ENCODE assay signal across 1 cellular context in the genomic region with DNA sequence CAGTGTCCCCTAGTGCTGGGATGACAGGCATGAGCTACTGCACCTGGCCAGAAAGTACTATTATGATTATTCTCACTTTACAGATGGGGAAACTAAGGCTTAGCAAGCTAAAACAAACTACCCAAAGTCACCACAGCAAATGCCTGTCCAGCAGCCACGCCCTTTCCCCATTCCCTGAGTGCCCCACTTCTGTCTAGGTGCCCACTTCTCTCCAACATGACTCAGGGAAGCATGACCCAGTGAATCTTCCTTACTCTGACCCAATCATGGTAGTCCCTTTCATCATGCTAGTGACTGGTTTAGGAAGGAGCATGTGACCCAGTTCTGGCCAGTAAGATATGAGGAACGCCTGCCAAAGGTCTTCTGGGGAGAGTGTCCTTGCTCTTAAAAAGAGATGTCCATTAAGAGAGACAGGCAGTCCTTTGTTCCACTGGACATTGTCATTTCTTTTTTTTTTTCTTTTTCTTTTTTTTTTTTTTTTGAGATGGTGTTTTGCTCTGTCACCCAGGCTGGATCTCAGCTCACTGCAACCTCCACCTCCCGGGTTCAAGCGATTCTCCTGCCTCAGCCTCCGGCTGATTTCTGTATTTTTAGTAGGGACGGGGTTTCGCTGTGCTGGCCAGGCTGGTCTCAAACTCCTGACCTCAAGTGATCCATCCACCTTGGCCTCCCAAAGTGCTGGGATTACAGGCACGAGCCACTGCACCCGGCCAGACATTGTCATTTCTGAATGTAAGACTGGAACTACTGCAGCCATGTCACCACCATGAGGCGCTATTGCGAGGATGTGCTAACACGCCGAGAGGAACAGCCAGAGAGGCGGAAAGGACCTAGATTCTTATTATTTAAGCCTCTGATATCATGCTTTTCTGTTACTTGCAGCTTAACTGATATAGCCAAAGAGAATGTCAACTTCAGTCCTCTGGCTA.
TF ChIP-seq lines count a peak whose summit lies in the region.

No MANE protein-coding gene starts in this region.

TF ChIP-seq in H1, 55 proteins besides CTCF, POLR2A, EP300 and RAD21:
- TF ChIP-seq EGR1 (IDR thresholded peaks at IDR 0.05; ENCODE audit: borderline replicate concordance, low read depth, low read length) (no peak), TBP (IDR thresholded peaks at IDR 0.05; ENCODE audit: low read depth, low read length) (peak; percentile 30; the same call in 1 of the 2 replicates)
